In genomic region chr17:63140255-63140654, GRCh38 we compare ENCODE assay signal across 9 cellular contexts.
DNase-seq lines count a peak whose midpoint lies in the region; ATAC-seq, FAIRE-seq and TF ChIP-seq lines count a peak whose summit lies in the region.
"Had no signal": no experiment of that assay in that cellular context is flagged by ENCODE, and none has a peak within 500 bp of the region (broad histone marks: within the 10 kb centered on the region; RNA-seq: fewer than 3 reads in every experiment).

No MANE protein-coding gene starts in this region.

- H3K79me2 ChIP-seq in mammary epithelial cell (ENCODE audit: insufficient read depth, low read length) = peaks cover 55% of the 10 kb centered on the region

- no peaks in the 10 kb centered on the region for H3K9me3 Mint-ChIP-seq in MCF 10A (ENCODE audit: unreplicated experiment)

- TF ChIP-seq POLR2A in uterus (IDR thresholded peaks at IDR 0.05) = no peak

- no peak overlapping the region for H2AFZ ChIP-seq in mammary epithelial cell (ENCODE audit: low read depth, low read length)

- CTCF ChIA-PET in MCF 10A (lab: Yijun Ruan, JAX) (no interaction called here), mammary epithelial cell (lab: Charles Lee; ENCODE audit: low non-redundant PET) (no interaction called here)

- no peak for TF ChIP-seq CTCF in MCF 10A (IDR thresholded peaks at IDR 0.05; ENCODE audit: unreplicated experiment)
- TF ChIP-seq CTCF in mammary epithelial cell (conservative IDR thresholded peaks at IDR 0.05 in 1 of 2, IDR thresholded peaks at IDR 0.05 in 1 of 2; ENCODE audit: extremely low read depth in 1 of 2, insufficient read depth in 1 of 2, low read depth in 1 of 2, low read length in 2 of 2) = no peak
- no peak for TF ChIP-seq CTCF in uterus (IDR thresholded peaks at IDR 0.05)

- no peak overlapping the region for H3K4me2 ChIP-seq in mammary epithelial cell (ENCODE audit: insufficient read depth, low read depth, low read length)

- intact Hi-C loops in MCF 10A (cut with micrococcal nuclease) = no loop called here
- intact Hi-C loops in mammary epithelial cell (cut with micrococcal nuclease) = no loop called here
- intact Hi-C loops in uterus (cut with DNase I; ENCODE audit: low total_unique reads) = no loop called here

- POLR2A ChIA-PET in MCF 10A (lab: Yijun Ruan, JAX) = interaction anchor here (0.9 to 1.8 kb wide), 3 partner anchors 8 to 135 kb away, joined by 3 to 8 read pairs (median 3); no protein-coding TSS in a partner anchor

- H3K9ac ChIP-seq in mammary epithelial cell (ENCODE audit: insufficient read depth, low read length) (no peak overlapping the region), endocrine pancreas (ENCODE audit: control insufficient read depth, insufficient read depth, low read length) (no peak overlapping the region)

- peaks cover 11% of the 10 kb centered on the region for H3K4me1 Mint-ChIP-seq in MCF 10A (ENCODE audit: insufficient read depth, unreplicated experiment)

- H3K27me3 ChIP-seq in mammary epithelial cell (ENCODE audit: insufficient read depth, low read length) (no peaks in the 10 kb centered on the region), endocrine pancreas (ENCODE audit: control insufficient read depth, insufficient read depth, low read length) (no peaks in the 10 kb centered on the region), uterus (no peaks in the 10 kb centered on the region)

- WGBS in mammary epithelial cell (ENCODE audit: low coverage, missing lambda C conversion rate) = 71% methylated on average over 1 of the region's 1 CpG

- H3K27ac ChIP-seq in mammary epithelial cell (ENCODE audit: insufficient read depth, low read depth, low read length) (no peak overlapping the region), uterus (no peak overlapping the region)

- no peak overlapping the region for H3K4me3 Mint-ChIP-seq in MCF 10A (ENCODE audit: unreplicated experiment)

- H3K4me1 ChIP-seq in mammary epithelial cell (ENCODE audit: insufficient read depth, low read length) (peaks cover 3% of the 10 kb centered on the region), endocrine pancreas (ENCODE audit: control insufficient read depth, insufficient read depth, low read length) (peaks cover 14% of the 10 kb centered on the region), uterus (no peaks in the 10 kb centered on the region)

- peak; percentile 94 for FAIRE-seq in urothelium cell line (lab: Jason Lieb, UNC)

- H3K36me3 Mint-ChIP-seq in MCF 10A (ENCODE audit: insufficient read depth, unreplicated experiment) = no peaks in the 10 kb centered on the region

- DNase-seq in MCF 10A (ENCODE audit: unreplicated experiment) = peak; percentile 35
- DNase-seq in mammary epithelial cell = no peak
- DNase-seq in NCI-H69 (lab: John Stamatoyannopoulos, UW) = peak; percentile 25
- no peak for DNase-seq in urothelium cell line (ENCODE audit: low spot score)
- no peak for DNase-seq in uterus
- no peak for DNase-seq in mucosa of gallbladder (ENCODE audit: low spot score)
- DNase-seq: SW 1271 had no signal

- no peak overlapping the region for H3K27ac Mint-ChIP-seq in MCF 10A (ENCODE audit: low read depth, unreplicated experiment)

- H3K9me3 ChIP-seq in mammary epithelial cell (replicated peaks; ENCODE audit: insufficient read depth, low read length) (no peaks in the 10 kb centered on the region), endocrine pancreas (ENCODE audit: control insufficient read depth, low read length) (no peaks in the 10 kb centered on the region), uterus (no peaks in the 10 kb centered on the region)

- in situ Hi-C loops in mammary epithelial cell (cut with MboI; ENCODE audit: low sequenced_read_pairs in 2 of 2) = no loop called here

- no peaks in the 10 kb centered on the region for H3K27me3 Mint-ChIP-seq in MCF 10A (ENCODE audit: insufficient read depth, unreplicated experiment)

- dilution Hi-C loops in mammary epithelial cell (cut with HindIII; ENCODE audit: low sequenced_read_pairs) = no loop called here

- H4K20me1 ChIP-seq in mammary epithelial cell (ENCODE audit: insufficient read depth, low read length) = no peaks in the 10 kb centered on the region

- BruUV-seq in MCF 10A (replicated peaks; lab: Mats Ljungman, UMichigan) (no TSS peak), mammary epithelial cell (replicated peaks; lab: Mats Ljungman, UMichigan) (no TSS peak)

- ATAC-seq in GM19324 (IDR thresholded peaks at IDR 0.05; ENCODE audit: low FRiP score, unreplicated experiment) = no peak

- H3K4me3 ChIP-seq in mammary epithelial cell (replicated peaks in 1 of 3; ENCODE audit: insufficient read depth in 1 of 3, low read depth in 2 of 3, low read length in 3 of 3) (no peak overlapping the region), endocrine pancreas (ENCODE audit: control insufficient read depth, insufficient read depth, low read length) (peak overlapping the region; percentile 67), uterus (no peak overlapping the region)

- H3K36me3 ChIP-seq in mammary epithelial cell (ENCODE audit: insufficient read depth, low read length) (no peaks in the 10 kb centered on the region), endocrine pancreas (ENCODE audit: control insufficient read depth, insufficient read depth, low read length) (no peaks in the 10 kb centered on the region), uterus (no peaks in the 10 kb centered on the region)

Comparison
In these comparisons a context has a peak if more than half of its experiments do, and no peak if none do; other contexts are left out.
1. DNase-seq: peak in MCF 10A (single experiment) and NCI-H69 (single experiment); none in mammary epithelial cell (single experiment), urothelium cell line (single experiment), uterus (0 of 2) and mucosa of gallbladder (single experiment).